Comparison of ENCODE assay signal across 8 cellular contexts in the genomic region with DNA sequence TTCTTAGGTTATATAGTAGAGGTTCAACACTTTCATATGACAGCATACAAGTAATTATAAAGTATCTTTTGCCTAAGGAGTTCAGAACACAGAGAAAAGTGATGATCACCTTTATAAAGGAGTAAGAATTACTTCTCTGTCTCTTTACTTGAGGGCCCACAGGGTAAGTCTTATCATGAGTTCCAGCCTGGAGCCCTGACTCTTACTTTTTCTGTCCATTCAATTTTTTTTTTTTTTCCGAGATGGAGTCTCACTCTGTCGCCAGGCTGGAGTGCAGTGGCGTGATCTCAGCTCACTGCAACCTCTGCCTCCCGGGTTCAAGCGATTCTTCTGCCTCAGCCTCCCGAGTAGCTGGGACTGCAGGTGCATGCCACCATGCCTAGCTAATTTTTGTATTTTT. TPM values are rescaled to one million over a fixed set of nuclear protein-coding genes. Genes with fewer than 3 reads are reported as not detected.
A peak's percentile ranks its signal among the peaks of the same experiment; 100 is the strongest.
DNase-seq lines count a peak whose midpoint lies in the region; ATAC-seq and TF ChIP-seq lines count a peak whose summit lies in the region.
"Not testable (repeated sequence)": the region's sequence is repeated elsewhere in the genome, so short reads cannot be mapped to it uniquely, and the experiment has no call there.

No MANE protein-coding gene starts in this region.

- peak overlapping the region; percentile 20 for H3K4me3 Mint-ChIP-seq in activated CD4-positive, alpha-beta memory T cell treated with anti-CD3 and anti-CD28 coated beads for 36 hours

- intact Hi-C loops in OCI-LY7 (cut with micrococcal nuclease; ENCODE audit: unreplicated experiment); uterus (cut with DNase I; ENCODE audit: low total_unique reads): not testable (repeated sequence)
- intact Hi-C loops in activated CD4-positive, alpha-beta memory T cell treated with anti-CD3 and anti-CD28 coated beads for 36 hours (cut with micrococcal nuclease), result loop anchor here (5.0 kb wide), 2 partner anchors 49 to 76 kb away; no protein-coding TSS in a partner anchor

- H3F3A ChIP-seq in smooth muscle cell (ENCODE audit: low read depth), result peaks cover 22% of the 10 kb centered on the region

- H3K4me1 ChIP-seq in DND-41 (ENCODE audit: insufficient read depth, low read length), result peaks cover 44% of the 10 kb centered on the region
- H3K4me1 ChIP-seq in OCI-LY7 (ENCODE audit: insufficient read depth, low read length, poor library complexity, severe bottlenecking), result not testable (repeated sequence)
- H3K4me1 ChIP-seq in foreskin keratinocyte, result peaks cover 22% of the 10 kb centered on the region
- peaks cover 14 to 20% of the 10 kb centered on the region in 2 donors for H3K4me1 ChIP-seq in muscle layer of duodenum (ENCODE audit: control insufficient read depth in 1 of 2, insufficient read depth in 2 of 2, low read length in 2 of 2)
- peaks cover 11% of the 10 kb centered on the region for H3K4me1 ChIP-seq in smooth muscle cell (ENCODE audit: low read depth)
- peaks cover 0 to 10% of the 10 kb centered on the region in 2 donors for H3K4me1 ChIP-seq in uterus

- not testable (repeated sequence) for H3K27me3 Mint-ChIP-seq in activated CD4-positive, alpha-beta memory T cell treated with anti-CD3 and anti-CD28 coated beads for 36 hours

- H3K9me3 Mint-ChIP-seq in activated CD4-positive, alpha-beta memory T cell treated with anti-CD3 and anti-CD28 coated beads for 36 hours, result not testable (repeated sequence)

- H3K27me3 ChIP-seq in DND-41 (ENCODE audit: insufficient read depth, low read length, poor library complexity); brain microvascular endothelial cell (replicated peaks); foreskin keratinocyte; muscle layer of duodenum (ENCODE audit: low read depth, low read length); smooth muscle cell (ENCODE audit: low read depth); uterus: not testable (repeated sequence)

- TF ChIP-seq POLR2A in uterus (IDR thresholded peaks at IDR 0.05), result not testable (repeated sequence)

- H3K36me3 ChIP-seq in DND-41 (ENCODE audit: insufficient read depth, low read length), result peaks cover 31% of the 10 kb centered on the region
- not testable (repeated sequence) for H3K36me3 ChIP-seq in OCI-LY7 (ENCODE audit: insufficient read depth, low read length); brain microvascular endothelial cell (replicated peaks); muscle layer of duodenum (ENCODE audit: control insufficient read depth in 1 of 2, insufficient read depth in 2 of 2, low read length in 2 of 2); smooth muscle cell (ENCODE audit: low read depth); uterus

- H3K9me2 ChIP-seq in OCI-LY7 (ENCODE audit: insufficient read depth, low read length), result not testable (repeated sequence)

- H4K20me1 ChIP-seq in DND-41 (ENCODE audit: insufficient read depth, low read length) (peaks cover 68% of the 10 kb centered on the region), smooth muscle cell (ENCODE audit: low read depth) (peaks cover 86% of the 10 kb centered on the region)
- not testable (repeated sequence) for H4K20me1 ChIP-seq in OCI-LY7 (ENCODE audit: insufficient read depth, low read length)

- in situ Hi-C loops in brain microvascular endothelial cell (cut with HindIII; ENCODE audit: low pct_ligation_motif_present, low sequenced_read_pairs), result not testable (repeated sequence)

- peaks cover 55% of the 10 kb centered on the region for H3K4me1 Mint-ChIP-seq in activated CD4-positive, alpha-beta memory T cell treated with anti-CD3 and anti-CD28 coated beads for 36 hours (ENCODE audit: low read depth)

- not testable (repeated sequence) for H3K9ac ChIP-seq in DND-41 (ENCODE audit: low read depth, low read length); smooth muscle cell (ENCODE audit: low read depth)

- DNase-seq in DND-41; OCI-LY7 (ENCODE audit: low spot score); activated CD4-positive, alpha-beta memory T cell treated with anti-CD3 and anti-CD28 coated beads for 36 hours; brain microvascular endothelial cell; foreskin keratinocyte; smooth muscle cell (lab: John Stamatoyannopoulos, UW; ENCODE audit: unreplicated experiment); uterus: not testable (repeated sequence)

- peak overlapping the region; percentile 89 for H3K27ac Mint-ChIP-seq in activated CD4-positive, alpha-beta memory T cell treated with anti-CD3 and anti-CD28 coated beads for 36 hours

- H3K4me2 ChIP-seq in DND-41 (ENCODE audit: insufficient read depth, low read length); smooth muscle cell: not testable (repeated sequence)
- H3K4me2 ChIP-seq in OCI-LY7 (ENCODE audit: low read length), result peak overlapping the region; percentile 21; the same call in 1 of the 2 replicates

- WGBS in smooth muscle cell (ENCODE audit: low lambda C conversion rate), result 95% methylated on average over 6 of the region's 6 CpGs

- not testable (repeated sequence) for BruUV-seq in OCI-LY7 (replicated peaks; lab: Mats Ljungman, UMichigan)

- H3K9me3 ChIP-seq in DND-41 (ENCODE audit: insufficient read depth, low read length, severe bottlenecking); OCI-LY7 (ENCODE audit: low read length); muscle layer of duodenum (ENCODE audit: control insufficient read depth in 1 of 2, low read length in 2 of 2); smooth muscle cell (replicated peaks; ENCODE audit: low read depth); uterus: not testable (repeated sequence)

- not testable (repeated sequence) for TF ChIP-seq CTCF in DND-41 (IDR thresholded peaks at IDR 0.05; ENCODE audit: borderline replicate concordance, extremely low read depth, low read length, poor library complexity, severe bottlenecking); OCI-LY7 (conservative IDR thresholded peaks at IDR 0.05; ENCODE audit: low read length); brain microvascular endothelial cell (IDR thresholded peaks at IDR 0.05; ENCODE audit: low read depth, low read length, missing control alignments); foreskin keratinocyte (conservative IDR thresholded peaks at IDR 0.05); smooth muscle cell (IDR thresholded peaks at IDR 0.05; ENCODE audit: borderline replicate concordance, insufficient read depth, poor library complexity, severe bottlenecking); uterus (IDR thresholded peaks at IDR 0.05)

- CTCF ChIA-PET in OCI-LY7 (lab: Charles Lee; ENCODE audit: unreplicated experiment), result not testable (repeated sequence)
- CTCF ChIA-PET in activated CD4-positive, alpha-beta memory T cell treated with anti-CD3 and anti-CD28 coated beads for 36 hours (lab: Charles Lee), result interaction anchor here (0.6 to 8.3 kb wide), 4 partner anchors 14 to 372 kb away, joined by 3 to 84 read pairs (median 19); a partner anchor contains a TSS

- H3K27ac ChIP-seq in DND-41 (ENCODE audit: low read length) (peak overlapping the region; percentile 45; the same call in 1 of the 2 replicates), brain microvascular endothelial cell (peak overlapping the region; percentile 78), foreskin keratinocyte (peak overlapping the region; percentile 89), muscle layer of duodenum (ENCODE audit: low read length) (peak overlapping the region; percentile 92), smooth muscle cell (ENCODE audit: low read depth) (peak overlapping the region; percentile 81), uterus (peak overlapping the region; percentile 83 to 88)
- H3K27ac ChIP-seq in OCI-LY7 (ENCODE audit: low read depth, low read length, poor library complexity, severe bottlenecking), result not testable (repeated sequence)

- not testable (repeated sequence) for H2AFZ ChIP-seq in DND-41 (ENCODE audit: low read depth, low read length); OCI-LY7 (ENCODE audit: low read length); smooth muscle cell (ENCODE audit: low read depth)

- H3K4me3 ChIP-seq in DND-41 (ENCODE audit: low read depth in 1 of 2, low read length in 2 of 2); OCI-LY7 (ENCODE audit: low read depth, low read length, poor library complexity, severe bottlenecking); brain microvascular endothelial cell (ENCODE audit: low read depth, low read length); muscle layer of duodenum (ENCODE audit: low read depth in 1 of 2, low read length in 2 of 2); smooth muscle cell; uterus: not testable (repeated sequence)

- POLR2A ChIA-PET in OCI-LY7 (lab: Charles Lee), result interaction anchor here (0.5 to 1.7 kb wide), 3 partner anchors 8 to 371 kb away, joined by 3 to 6 read pairs (median 3); no protein-coding TSS in a partner anchor
- POLR2A ChIA-PET in activated CD4-positive, alpha-beta memory T cell treated with anti-CD3 and anti-CD28 coated beads for 36 hours (lab: Charles Lee), result interaction anchor here (1.6 to 3.3 kb wide), 6 partner anchors 28 to 98 kb away, joined by 6 to 18 read pairs (median 10); a partner anchor contains a TSS

- ATAC-seq in DND-41 (ENCODE audit: insufficient read depth, low read depth); foreskin keratinocyte: not testable (repeated sequence)

- H3K79me2 ChIP-seq in DND-41 (ENCODE audit: insufficient read depth, low read length), result peaks cover 100% of the 10 kb centered on the region
- H3K79me2 ChIP-seq in OCI-LY7 (ENCODE audit: insufficient read depth, low read depth, low read length), result not testable (repeated sequence)
- peaks cover 79% of the 10 kb centered on the region for H3K79me2 ChIP-seq in smooth muscle cell (ENCODE audit: low read depth)

- not testable (repeated sequence) for H3K36me3 Mint-ChIP-seq in activated CD4-positive, alpha-beta memory T cell treated with anti-CD3 and anti-CD28 coated beads for 36 hours

RNA-seq across cellular contexts. Expression of a gene that starts 14.3 kb away (rescaled TPM):
- 11.8 and 13.1 TPM in 2 replicates for total RNA-seq in OCI-LY7 (2014; rRNA removed; shearing (Covaris generic))
- 23.7 and 26.0 TPM in 2 replicates for total RNA-seq in OCI-LY7 (2022)
- total RNA-seq in activated CD4-positive, alpha-beta memory T cell treated with anti-CD3 and anti-CD28 coated beads for 36 hours, result 10 to 100 TPM; 40.9 to 45.6 TPM
- 17.4 and 18.5 TPM in 2 replicates for total RNA-seq in foreskin keratinocyte
- polyA plus RNA-seq in foreskin keratinocyte, result 22.2 and 22.8 TPM in 2 replicates
- 18.2 and 19.7 TPM in 2 replicates for total RNA-seq in smooth muscle cell
- polyA plus RNA-seq in smooth muscle cell, result 38.0 and 45.4 TPM in 2 replicates
- total RNA-seq in uterus, result 10 to 100 TPM; 14.1 to 37.4 (median 19.4) TPM

RNA-seq across cellular contexts. Expression of a gene that starts 28.2 kb away (rescaled TPM):
- 25.2 and 26.3 TPM in 2 replicates for total RNA-seq in OCI-LY7 (2014; rRNA removed; shearing (Covaris generic))
- 70.1 and 80.3 TPM in 2 replicates for total RNA-seq in OCI-LY7 (2022)
- total RNA-seq in activated CD4-positive, alpha-beta memory T cell treated with anti-CD3 and anti-CD28 coated beads for 36 hours, result 10 to 100 TPM; 63.5 to 65.7 TPM
- 22.7 and 23.8 TPM in 2 replicates for total RNA-seq in foreskin keratinocyte
- 17.6 and 19.7 TPM in 2 replicates for polyA plus RNA-seq in foreskin keratinocyte
- total RNA-seq in smooth muscle cell, result 13.1 and 14.3 TPM in 2 replicates
- 19.2 and 29.5 TPM in 2 replicates for polyA plus RNA-seq in smooth muscle cell
- total RNA-seq in uterus, result 100 to 1,000 TPM in 1 of 4 donors, 10 to 100 TPM in 3; 37.1 to 103 (median 65.0) TPM
